Comparison of ENCODE assay signal across 35 cellular contexts in genomic region chr2:55033921-55034320, GRCh38.
"Had no signal": no experiment of that assay in that cellular context is flagged by ENCODE, and none has a peak within 500 bp of the region (broad histone marks: within the 10 kb centered on the region; RNA-seq: fewer than 3 reads in every experiment).

No MANE protein-coding gene starts in this region.

- H3K4me2 ChIP-seq: smooth muscle cell had no signal

- ATAC-seq: gastroesophageal sphincter, psoas muscle had no signal

- H3K27ac ChIP-seq: brain microvascular endothelial cell, gastroesophageal sphincter, parathyroid adenoma, psoas muscle, stomach, suprapubic skin, tibial artery had no signal

- H3K9me3 ChIP-seq: gastroesophageal sphincter, psoas muscle, stomach, suprapubic skin had no signal

- FAIRE-seq: astrocyte, endometrium, keratinocyte had no signal

- H3K4me3 Mint-ChIP-seq: activated CD4-positive, alpha-beta memory T cell treated with anti-CD3 and anti-CD28 coated beads for 36 hours; activated CD4-positive, alpha-beta T cell treated with anti-CD3 and anti-CD28 coated beads, Interleukin-2, amount 10 ng/mL, durations not matched to agents 24 days and 14 days; activated T-cell treated with anti-CD3 and anti-CD28 coated beads, Interleukin-2, amount 50 U/mL, for 4 hours; activated T-helper 17 cell treated with anti-CD3 and anti-CD28 coated beads, Interleukin-2, amount 50 U/mL, for 72 hours; memory B cell; neural crest cell; stimulated activated naive B cell treated with anti-CD40 and anti-IgM and Interleukin-4, amounts not matched to agents 10 μg/mL and 1 μg/mL and 100 μg/mL, for 72 hours; T-helper 1 cell treated with Interleukin-12 subunit alpha and Interleukin-12 subunit beta and Interleukin-4 antibody, amounts not matched to agents 30 μg/mL and 1 μg/mL, for 36 hours had no signal

- H3K4me3 ChIP-seq: gastroesophageal sphincter, psoas muscle, smooth muscle cell, stomach, suprapubic skin, tibial artery had no signal

- H3K9me3 Mint-ChIP-seq: activated T-helper 17 cell treated with anti-CD3 and anti-CD28 coated beads, Interleukin-2, amount 50 U/mL, for 72 hours had no signal

- H3K27me3 Mint-ChIP-seq: activated CD4-positive, alpha-beta memory T cell treated with anti-CD3 and anti-CD28 coated beads for 36 hours; activated CD4-positive, alpha-beta T cell treated with anti-CD3 and anti-CD28 coated beads, Interleukin-2, amount 10 ng/mL, durations not matched to agents 24 days and 14 days; activated T-helper 17 cell treated with anti-CD3 and anti-CD28 coated beads, Interleukin-2, amount 50 U/mL, for 72 hours; memory B cell; naive thymus-derived CD4-positive, alpha-beta T cell; stimulated activated naive B cell treated with anti-CD40 and anti-IgM and Interleukin-4, amounts not matched to agents 10 μg/mL and 1 μg/mL and 100 μg/mL, for 72 hours had no signal

- H3K36me3 ChIP-seq: brain microvascular endothelial cell, gastroesophageal sphincter, stomach, suprapubic skin, tibial artery had no signal

- H3K27me3 ChIP-seq: brain microvascular endothelial cell, gastroesophageal sphincter, stomach, suprapubic skin, tibial artery had no signal

- DNase-seq: activated CD4-positive, alpha-beta memory T cell treated with anti-CD3 and anti-CD28 coated beads for 36 hours; activated CD4-positive, CD25-positive, alpha-beta regulatory T cell treated with anti-CD3 and anti-CD28 coated beads, Interleukin-2, amount 50 U/mL, for 72 hours; activated CD8-positive, alpha-beta memory T cell treated with anti-CD3 and anti-CD28 coated beads, Interleukin-2, amount 50 U/mL, for 48 hours; activated gamma-delta T cell treated with Interleukin-2 at 50 U/mL for 16 hours; activated naive CD4-positive, alpha-beta T cell treated with anti-CD3 and anti-CD28 coated beads, Interleukin-2, amount 50 U/mL, for 16 hours; activated T-cell treated with anti-CD3 and anti-CD28 coated beads, Interleukin-2, amount 50 U/mL, for 4 hours; amniotic stem cell; brain microvascular endothelial cell; caudate nucleus; effector CD8-positive, alpha-beta T cell; head of caudate nucleus; hippocampal formation; left cardiac atrium; midbrain; occipital lobe; psoas muscle; stimulated activated CD4-positive, alpha-beta T cell treated with anti-CD3 and anti-CD28 coated beads, Interleukin-1b, Interleukin-23, amount 100 ng/mL, for 48 hours; stimulated activated CD4-positive, alpha-beta T cell treated with anti-CD3 and anti-CD28 coated beads, Interleukin-4, amount 100 ng/mL, for 4 hours; stomach; T1000; tibial artery had no signal

- H3K9ac ChIP-seq: parathyroid adenoma had no signal

- H2AFZ ChIP-seq: parathyroid adenoma had no signal

- H3K27ac Mint-ChIP-seq: activated CD4-positive, alpha-beta memory T cell treated with anti-CD3 and anti-CD28 coated beads for 36 hours; activated CD4-positive, alpha-beta T cell treated with anti-CD3 and anti-CD28 coated beads, Interleukin-2, amount 10 ng/mL, durations not matched to agents 24 days and 14 days; memory B cell; T-helper 1 cell treated with Interleukin-12 subunit alpha and Interleukin-12 subunit beta and Interleukin-4 antibody, amounts not matched to agents 30 μg/mL and 1 μg/mL, for 36 hours had no signal

- H3K4me1 ChIP-seq: parathyroid adenoma, psoas muscle had no signal
